ENCODE assay signal across 23 cellular contexts in the genomic region with DNA sequence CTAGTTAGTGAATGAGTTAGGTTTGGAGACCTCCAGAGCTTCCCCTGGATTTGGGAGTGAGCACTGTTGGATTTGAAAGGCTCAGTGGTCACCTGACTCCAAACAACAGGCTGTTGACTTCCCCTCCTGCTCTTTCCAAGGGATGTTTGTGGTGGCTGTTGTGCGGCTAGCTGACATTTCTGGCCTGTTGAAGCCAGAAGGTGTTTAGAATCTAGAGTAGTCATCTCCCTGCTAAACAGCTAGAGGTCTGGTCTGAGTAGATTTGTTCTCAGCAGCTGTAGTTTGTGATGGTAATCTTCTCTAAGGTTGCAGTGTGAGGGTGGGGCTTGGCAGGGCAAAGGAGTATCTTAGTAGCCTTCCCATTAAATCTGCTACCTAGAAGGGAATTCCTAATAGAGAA. TPM values are rescaled to one million over a fixed set of nuclear protein-coding genes. Genes with fewer than 3 reads are reported as not detected.
DNase-seq lines count a peak whose midpoint lies in the region; TF ChIP-seq lines count a peak whose summit lies in the region.
"Had no signal": no experiment of that assay in that cellular context is flagged by ENCODE, and none has a peak within 500 bp of the region (broad histone marks: within the 10 kb centered on the region; RNA-seq: fewer than 3 reads in every experiment).

No MANE protein-coding gene starts in this region.

- no peak for TF ChIP-seq EP300 in SK-N-SH (IDR thresholded peaks at IDR 0.05; ENCODE audit: borderline replicate concordance in 1 of 2, low read depth in 1 of 2, low read length in 1 of 2)

- H3K9me3 ChIP-seq in SK-N-SH (no peaks in the 10 kb centered on the region), trophoblast cell (ENCODE audit: insufficient read depth, low read depth, low read length) (no peaks in the 10 kb centered on the region)
- H3K9me3 ChIP-seq: MG63 had no signal

- no peak overlapping the region for H3K4me3 Mint-ChIP-seq in activated CD4-positive, alpha-beta memory T cell treated with anti-CD3 and anti-CD28 coated beads for 36 hours
- H3K4me3 Mint-ChIP-seq in progenitor cell of endocrine pancreas (ENCODE audit: low read depth): no peak overlapping the region
- H3K4me3 Mint-ChIP-seq: activated CD4-positive, alpha-beta memory T cell treated with anti-CD3 and anti-CD28 coated beads, Interleukin-2, amount 10 ng/mL, durations not matched to agents 7 days and 5 days; naive B cell had no signal

- H2BK5ac ChIP-seq in trophoblast cell (ENCODE audit: low read depth, low read length, poor library complexity): no peak overlapping the region

- H3K9me2 ChIP-seq in SK-N-SH: no peaks in the 10 kb centered on the region

- no peak for TF ChIP-seq RAD21 in SK-N-SH (IDR thresholded peaks at IDR 0.05; ENCODE audit: low read length)

- H4K91ac ChIP-seq in trophoblast cell (ENCODE audit: low read depth, low read length): peak overlapping the region; percentile 2

- peaks cover 16% of the 10 kb centered on the region; the same call in 1 of the 2 replicates for H3K79me2 ChIP-seq in SK-N-SH (ENCODE audit: insufficient read depth)
- H3K79me2 ChIP-seq in trophoblast cell (ENCODE audit: control insufficient read depth, insufficient read depth, low read length, poor library complexity): no peaks in the 10 kb centered on the region

- intact Hi-C loops in activated CD4-positive, alpha-beta memory T cell treated with anti-CD3 and anti-CD28 coated beads for 36 hours (cut with micrococcal nuclease): no loop called here

- WGBS in SK-N-SH (ENCODE audit: low lambda C conversion rate): 100% methylated on average over 1 of the region's 1 CpG
- WGBS in trophoblast cell (ENCODE audit: extremely low coverage, insufficient coverage, insufficient read length): no CpG with 5 or more reads among the region's 1 CpG

- no peak overlapping the region for H3K4me3 ChIP-seq in SK-N-SH (ENCODE audit: low read depth in 2 of 2, low read length in 1 of 2)
- no peak overlapping the region for H3K4me3 ChIP-seq in trophoblast cell (ENCODE audit: low read depth, low read length)
- H3K4me3 ChIP-seq: dorsolateral prefrontal cortex, MG63, spleen had no signal

- H3K36me3 ChIP-seq in SK-N-SH (replicated peaks in 1 of 2; ENCODE audit: control insufficient read depth in 1 of 2, insufficient read depth in 2 of 2, low read length in 1 of 2) (peaks cover 18 to 25% of the 10 kb centered on the region in 2 experiments), trophoblast cell (ENCODE audit: control insufficient read depth in 1 of 2, insufficient read depth in 2 of 2, low read length in 2 of 2) (peaks cover 1% of the 10 kb centered on the region in 2 experiments)

- no peak overlapping the region for H3K18ac ChIP-seq in trophoblast cell (ENCODE audit: low read length)

- peak overlapping the region; percentile 2 for H2BK12ac ChIP-seq in trophoblast cell (ENCODE audit: low read length)

- in situ Hi-C loops in GM13976 (cut with MboI; ENCODE audit: low sequenced_read_pairs, unreplicated experiment): no loop called here

- H3F3A ChIP-seq in SK-N-SH (replicated peaks; ENCODE audit: insufficient read depth): no peaks in the 10 kb centered on the region

- H3K27me3 ChIP-seq in SK-N-SH (ENCODE audit: insufficient read depth): no peaks in the 10 kb centered on the region
- H3K27me3 ChIP-seq in trophoblast cell (ENCODE audit: insufficient read depth, low read length): no peaks in the 10 kb centered on the region
- H3K27me3 ChIP-seq: dorsolateral prefrontal cortex, MG63, spleen had no signal

- TF ChIP-seq CTCF in GM13976 (IDR thresholded peaks at IDR 0.05; ENCODE audit: borderline replicate concordance, control extremely low read depth, extremely low read depth, insufficient read depth, missing control alignments): no peak
- no peak for TF ChIP-seq CTCF in SK-N-SH (IDR thresholded peaks at IDR 0.05)
- no peak for TF ChIP-seq CTCF in progenitor cell of endocrine pancreas (IDR thresholded peaks at IDR 0.05; ENCODE audit: unreplicated experiment)

- H3K14ac ChIP-seq in trophoblast cell (ENCODE audit: low read length): no peak overlapping the region

- no peak overlapping the region for H3K27ac Mint-ChIP-seq in activated CD4-positive, alpha-beta memory T cell treated with anti-CD3 and anti-CD28 coated beads for 36 hours
- H3K27ac Mint-ChIP-seq in progenitor cell of endocrine pancreas: no peak overlapping the region
- H3K27ac Mint-ChIP-seq: activated CD4-positive, alpha-beta memory T cell treated with anti-CD3 and anti-CD28 coated beads, Interleukin-2, amount 10 ng/mL, durations not matched to agents 7 days and 5 days; activated naive CD4-positive, alpha-beta T cell treated with anti-CD3 and anti-CD28 coated beads, Interleukin-2, amount 50 U/mL, for 72 hours had no signal

- H3K9ac ChIP-seq in SK-N-SH (no peak overlapping the region), trophoblast cell (ENCODE audit: low read length) (no peak overlapping the region)

- H2AFZ ChIP-seq in SK-N-SH (ENCODE audit: low read depth) (no peak overlapping the region), trophoblast cell (ENCODE audit: insufficient read depth, low read length, poor library complexity) (no peak overlapping the region)

- H3K36me3 Mint-ChIP-seq in activated CD4-positive, alpha-beta memory T cell treated with anti-CD3 and anti-CD28 coated beads for 36 hours: peaks cover 34% of the 10 kb centered on the region
- H3K36me3 Mint-ChIP-seq in progenitor cell of endocrine pancreas (ENCODE audit: insufficient read depth): peaks cover 17% of the 10 kb centered on the region

- CTCF ChIA-PET in SK-N-SH (lab: Yijun Ruan, JAX): interaction anchor here (1.4 to 3.0 kb wide), 5 partner anchors 10 to 266 kb away, joined by 3 to 18 read pairs (median 7); no protein-coding TSS in a partner anchor
- CTCF ChIA-PET in activated CD4-positive, alpha-beta memory T cell treated with anti-CD3 and anti-CD28 coated beads for 36 hours (lab: Charles Lee): interaction anchor here (1.1 to 1.8 kb wide), 3 partner anchors 26 to 78 kb away, joined by 4 read pairs; no protein-coding TSS in a partner anchor

- peaks cover 8% of the 10 kb centered on the region for H3K9me3 Mint-ChIP-seq in activated CD4-positive, alpha-beta memory T cell treated with anti-CD3 and anti-CD28 coated beads for 36 hours
- H3K9me3 Mint-ChIP-seq in progenitor cell of endocrine pancreas (ENCODE audit: low read depth): peaks cover 5% of the 10 kb centered on the region
- H3K9me3 Mint-ChIP-seq: activated CD4-positive, alpha-beta memory T cell treated with anti-CD3 and anti-CD28 coated beads, Interleukin-2, amount 10 ng/mL, durations not matched to agents 7 days and 5 days had no signal

- no peak overlapping the region for H4K8ac ChIP-seq in trophoblast cell (ENCODE audit: low read depth, low read length)

- H3K27me3 Mint-ChIP-seq in activated CD4-positive, alpha-beta memory T cell treated with anti-CD3 and anti-CD28 coated beads for 36 hours: no peaks in the 10 kb centered on the region
- H3K27me3 Mint-ChIP-seq in progenitor cell of endocrine pancreas: no peaks in the 10 kb centered on the region
- H3K27me3 Mint-ChIP-seq: activated CD4-positive, alpha-beta memory T cell treated with anti-CD3 and anti-CD28 coated beads, Interleukin-2, amount 10 ng/mL, durations not matched to agents 7 days and 5 days; naive B cell had no signal

- no peak overlapping the region for H4K12ac ChIP-seq in trophoblast cell (ENCODE audit: low read depth, low read length)

- H3K27ac ChIP-seq in SK-N-SH (ENCODE audit: low read depth in 2 of 2, low read length in 1 of 2): no peak overlapping the region
- H3K27ac ChIP-seq in epithelial cell of prostate: peak overlapping the region; percentile 11
- H3K27ac ChIP-seq in trophoblast cell (ENCODE audit: low read depth, low read length): no peak overlapping the region
- H3K27ac ChIP-seq: dorsolateral prefrontal cortex, spleen had no signal

- H3K4me2 ChIP-seq in SK-N-SH (no peak overlapping the region), trophoblast cell (ENCODE audit: low read length) (no peak overlapping the region)

- POLR2A ChIA-PET in SK-N-SH (lab: Yijun Ruan, JAX): no interaction called here
- POLR2A ChIA-PET in activated CD4-positive, alpha-beta memory T cell treated with anti-CD3 and anti-CD28 coated beads for 36 hours (lab: Charles Lee): no interaction called here

- no peak overlapping the region for H3K23ac ChIP-seq in trophoblast cell (ENCODE audit: low read length)

- H4K20me1 ChIP-seq in SK-N-SH (ENCODE audit: insufficient read depth): no peaks in the 10 kb centered on the region

- peak; percentile 2 for DNase-seq in GM13976 (ENCODE audit: low spot score)
- DNase-seq in SK-N-SH: no peak
- DNase-seq in epithelial cell of prostate (ENCODE audit: low read depth, low spot score): no peak
- DNase-seq in trophoblast cell: peak in 1 of 2 donors; percentile 44
- no peak for DNase-seq in UCSD-AML1 (lab: John Stamatoyannopoulos, UW; ENCODE audit: unreplicated experiment)
- DNase-seq in activated CD4-positive, alpha-beta memory T cell treated with anti-CD3 and anti-CD28 coated beads for 36 hours: no peak
- DNase-seq in progenitor cell of endocrine pancreas (ENCODE audit: low spot score, unreplicated experiment): no peak
- DNase-seq: activated CD4-positive, alpha-beta memory T cell treated with anti-CD3 and anti-CD28 coated beads, Interleukin-2, amount 10 ng/mL, durations not matched to agents 7 days and 5 days; activated CD4-positive, CD25-positive, alpha-beta regulatory T cell; DMS153; dorsolateral prefrontal cortex; head of caudate nucleus; KBM-7; left colon; MG63; naive B cell; NCI-H2081; NCI-H446; retina; spleen; stimulated activated CD4-positive, alpha-beta T cell treated with anti-CD3 and anti-CD28 coated beads, Interleukin-4, amount 100 ng/mL, for 1 hour; stimulated activated naive CD4-positive, alpha-beta T cell had no signal

- H3K4me1 ChIP-seq in SK-N-SH (ENCODE audit: control insufficient read depth in 1 of 2, insufficient read depth in 2 of 2, low read depth in 1 of 2, low read length in 1 of 2) (peaks cover 0 to 4% of the 10 kb centered on the region in 2 experiments; a peak in 1 of 4 replicates), trophoblast cell (ENCODE audit: control insufficient read depth in 1 of 2, insufficient read depth in 2 of 2, low read length in 2 of 2) (peaks cover 4 to 13% of the 10 kb centered on the region in 2 experiments)

- no peak overlapping the region for H3K4ac ChIP-seq in trophoblast cell (ENCODE audit: low read depth, low read length)

- H3K4me1 Mint-ChIP-seq in activated CD4-positive, alpha-beta memory T cell treated with anti-CD3 and anti-CD28 coated beads for 36 hours (ENCODE audit: low read depth): peaks cover 18% of the 10 kb centered on the region
- peaks cover 23% of the 10 kb centered on the region for H3K4me1 Mint-ChIP-seq in progenitor cell of endocrine pancreas (ENCODE audit: low read depth)

- H2BK120ac ChIP-seq in trophoblast cell (ENCODE audit: insufficient read depth, low read length, poor library complexity): no peak overlapping the region

- H2AK5ac ChIP-seq in trophoblast cell (ENCODE audit: low read length): no peak overlapping the region

- H3K79me1 ChIP-seq in trophoblast cell (ENCODE audit: low read length): peaks cover 2% of the 10 kb centered on the region

RNA-seq across cellular contexts. Expression of a gene that starts 30.1 kb away (rescaled TPM):
- 12.4 and 17.4 TPM in 2 replicates for polyA plus RNA-seq in SK-N-SH (2012; rRNA removed)
- 20.2 and 28.4 TPM in 2 replicates for polyA plus RNA-seq in SK-N-SH (2012; cell fraction: cytosol; rRNA removed)
- polyA plus RNA-seq in SK-N-SH (2012; cell fraction: nucleus; rRNA removed): 4.7 and 7.0 TPM in 2 replicates
- 21.2 and 21.3 TPM in 2 replicates for polyA plus RNA-seq in trophoblast cell (2013)
- 10 to 100 TPM; 23.7 to 24.9 TPM for total RNA-seq in activated CD4-positive, alpha-beta memory T cell treated with anti-CD3 and anti-CD28 coated beads for 36 hours
- total RNA-seq in progenitor cell of endocrine pancreas: 20.5 and 22.8 TPM in 2 replicates
